1 cellular context compared by ENCODE assay signal in genomic region chr12:53472183-53472582, GRCh38.
TF ChIP-seq lines count a peak whose summit lies in the region.

No MANE protein-coding gene starts in this region.

TF ChIP-seq in HEK293, 187 proteins besides CTCF, POLR2A, EP300 and RAD21:
- TF ChIP-seq IKZF3 (tag by site-specific recombination; IDR thresholded peaks at IDR 0.05) (peak; percentile 65), ZSCAN18 (tag by site-specific recombination; IDR thresholded peaks at IDR 0.05) (no peak), MYNN (tag by site-specific recombination; IDR thresholded peaks at IDR 0.05; ENCODE audit: borderline replicate concordance) (no peak), ZNF18 (tag by site-specific recombination; IDR thresholded peaks at IDR 0.05) (0 out of 2 replicates have a peak, but pooled peaks have one; percentile 53), GFI1B (tag by site-specific recombination; IDR thresholded peaks at IDR 0.05) (no peak), ZSCAN16 (tag by site-specific recombination; IDR thresholded peaks at IDR 0.05) (no peak), ZBTB6 (tag by site-specific recombination; IDR thresholded peaks at IDR 0.05) (no peak), ZNF404 (tag by site-specific recombination; IDR thresholded peaks at IDR 0.05) (no peak), ZNF23 (tag by site-specific recombination; IDR thresholded peaks at IDR 0.05; ENCODE audit: borderline replicate concordance) (no peak), ZNF530 (tag by site-specific recombination; IDR thresholded peaks at IDR 0.05; ENCODE audit: low read depth) (no peak), ZNF558 (tag by site-specific recombination; IDR thresholded peaks at IDR 0.05) (no peak)
